ENCODE assay signal across 29 cellular contexts in genomic region chr14:78667141-78667540, GRCh38.
"Had no signal": no experiment of that assay in that cellular context is flagged by ENCODE, and none has a peak within 500 bp of the region (broad histone marks: within the 10 kb centered on the region; RNA-seq: fewer than 3 reads in every experiment).

No MANE protein-coding gene starts in this region.

- H3K36me3 ChIP-seq: ascending aorta, cardiac muscle cell, WERI-Rb-1 had no signal

- FAIRE-seq: TTC549 had no signal

- ATAC-seq: activated CD4-positive, alpha-beta T cell treated with anti-CD3 and anti-CD28 coated beads for 36 hours; activated CD4-positive, CD25-positive, alpha-beta regulatory T cell treated with anti-CD3 and anti-CD28 coated beads, Interleukin-2, amount 50 U/mL, for 24 hours; activated CD8-positive, alpha-beta memory T cell treated with anti-CD3 and anti-CD28 coated beads, Interleukin-2, amount 10 ng/mL, durations not matched to agents 7 days and 5 days; activated CD8-positive, alpha-beta T cell treated with anti-CD3 and anti-CD28 coated beads, Interleukin-2, amount 10 ng/mL, durations not matched to agents 7 days and 5 days; activated naive CD8-positive, alpha-beta T cell treated with anti-CD3 and anti-CD28 coated beads, Interleukin-2, amount 50 U/mL, for 24 hours; WTC11 had no signal

- H3K27ac ChIP-seq: ascending aorta, cardiac muscle cell, WERI-Rb-1 had no signal

- H3K9me3 ChIP-seq: ascending aorta had no signal

- DNase-seq: activated CD4-positive, alpha-beta memory T cell treated with anti-CD3 and anti-CD28 coated beads, Interleukin-2, amount 10 ng/mL, durations not matched to agents 7 days and 5 days; activated CD4-positive, alpha-beta T cell treated with anti-CD3 and anti-CD28 coated beads for 1 hour; activated CD4-positive, alpha-beta T cell treated with anti-CD3 and anti-CD28 coated beads for 36 hours; activated CD4-positive, alpha-beta T cell treated with anti-CD3 and anti-CD28 coated beads for 48 hours; activated CD4-positive, alpha-beta T cell treated with anti-CD3 and anti-CD28 coated beads, Interleukin-2, amount 10 ng/mL, durations not matched to agents 7 days and 5 days; activated CD4-positive, alpha-beta T cell treated with anti-CD3 and anti-CD28 coated beads, Interleukin-2, amount 50 U/mL, for 48 hours; activated CD4-positive, CD25-positive, alpha-beta regulatory T cell; activated CD8-positive, alpha-beta memory T cell treated with anti-CD3 and anti-CD28 coated beads for 24 hours; activated CD8-positive, alpha-beta memory T cell treated with anti-CD3 and anti-CD28 coated beads, Interleukin-2, amount 10 ng/mL, durations not matched to agents 7 days and 5 days; activated CD8-positive, alpha-beta memory T cell treated with anti-CD3 and anti-CD28 coated beads, Interleukin-2, amount 50 U/mL, for 48 hours; activated CD8-positive, alpha-beta T cell treated with anti-CD3 and anti-CD28 coated beads, Interleukin-2, amount 10 ng/mL, durations not matched to agents 7 days and 5 days; activated effector memory CD4-positive, alpha-beta T cell treated with Interleukin-2 at 50 U/mL for 16 hours; activated gamma-delta T cell; activated naive CD4-positive, alpha-beta T cell treated with anti-CD3 and anti-CD28 coated beads, Interleukin-2, amount 10 ng/mL, durations not matched to agents 7 days and 5 days; activated naive CD4-positive, alpha-beta T cell treated with Interleukin-2 at 50 U/mL for 16 hours; activated naive CD8-positive, alpha-beta T cell treated with anti-CD3 and anti-CD28 coated beads, Interleukin-2, amount 10 ng/mL, durations not matched to agents 7 days and 5 days; activated naive CD8-positive, alpha-beta T cell treated with anti-CD3 and anti-CD28 coated beads, Interleukin-2, amount 50 U/mL, for 24 hours; activated T-cell treated with anti-CD3 and anti-CD28 coated beads, Interleukin-2, amount 50 U/mL, for 24 hours; activated T-cell treated with anti-CD3 and anti-CD28 coated beads, Interleukin-2, amount 50 U/mL, for 48 hours; amygdala; cerebellar nuclear complex; T-helper 2 cell; T-helper 9 cell; WERI-Rb-1 had no signal

- H3K27me3 ChIP-seq: ascending aorta, cardiac muscle cell had no signal

- H3K4me1 ChIP-seq: ascending aorta had no signal

- H3K4me3 ChIP-seq: ascending aorta, cardiac muscle cell had no signal
